Comparison of ENCODE assay signal across 1 cellular context in the genomic region with DNA sequence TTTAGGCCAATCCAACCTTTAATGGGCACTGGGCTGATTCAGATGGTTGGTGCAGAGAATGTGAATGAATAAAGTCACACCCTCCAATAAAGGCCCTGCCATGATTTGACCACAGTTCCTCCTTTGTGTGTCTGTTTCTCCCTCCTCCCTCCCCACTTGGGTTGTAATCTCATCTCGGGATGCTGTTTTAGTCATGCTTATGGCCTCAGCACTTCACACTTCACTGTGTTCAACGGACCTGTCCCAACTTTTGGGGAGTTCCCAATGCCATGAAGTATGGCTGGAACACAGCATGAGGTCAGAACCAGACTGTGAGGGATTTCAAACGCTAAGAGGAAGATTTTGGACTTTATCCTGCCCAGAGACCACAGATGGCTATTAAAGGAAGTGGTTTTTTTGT.
A peak's percentile ranks its signal among the peaks of the same experiment; 100 is the strongest.
TF ChIP-seq lines count a peak whose summit lies in the region.

No MANE protein-coding gene starts in this region.

TF ChIP-seq in HEK293, 187 proteins besides CTCF, POLR2A, EP300 and RAD21 (continued from another document):
- TF ChIP-seq, protein P1, sequence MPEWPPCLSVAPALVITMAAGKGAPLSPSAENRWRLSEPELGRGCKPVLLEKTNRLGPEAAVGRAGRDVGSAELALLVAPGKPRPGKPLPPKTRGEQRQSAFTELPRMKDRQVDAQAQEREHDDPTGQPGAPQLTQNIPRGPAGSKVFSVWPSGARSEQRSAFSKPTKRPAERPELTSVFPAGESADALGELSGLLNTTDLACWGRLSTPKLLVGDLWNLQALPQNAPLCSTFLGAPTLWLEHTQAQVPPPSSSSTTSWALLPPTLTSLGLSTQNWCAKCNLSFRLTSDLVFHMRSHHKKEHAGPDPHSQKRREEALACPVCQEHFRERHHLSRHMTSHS (tag by site-specific recombination; IDR thresholded peaks at IDR 0.05) = no peak
- peak; percentile 77 for TF ChIP-seq WT1 (tag by site-specific recombination; IDR thresholded peaks at IDR 0.05)
- peak; percentile 66 for TF ChIP-seq ZIC2 (tag by site-specific recombination; IDR thresholded peaks at IDR 0.05)
- TF ChIP-seq MZF1 (tag by site-specific recombination; IDR thresholded peaks at IDR 0.05; ENCODE audit: borderline replicate concordance) = no peak
- TF ChIP-seq ZNF341 (tag by site-specific recombination; IDR thresholded peaks at IDR 0.05; ENCODE audit: low read depth) = no peak
- TF ChIP-seq ZNF132 (tag by site-specific recombination; IDR thresholded peaks at IDR 0.05; ENCODE audit: borderline replicate concordance) = no peak
- no peak for TF ChIP-seq ZNF274 (IDR thresholded peaks at IDR 0.05; ENCODE audit: low read length)
- no peak for TF ChIP-seq ZNF274 (tag by site-specific recombination; IDR thresholded peaks at IDR 0.05; ENCODE audit: borderline replicate concordance)
- TF ChIP-seq, protein P2, sequence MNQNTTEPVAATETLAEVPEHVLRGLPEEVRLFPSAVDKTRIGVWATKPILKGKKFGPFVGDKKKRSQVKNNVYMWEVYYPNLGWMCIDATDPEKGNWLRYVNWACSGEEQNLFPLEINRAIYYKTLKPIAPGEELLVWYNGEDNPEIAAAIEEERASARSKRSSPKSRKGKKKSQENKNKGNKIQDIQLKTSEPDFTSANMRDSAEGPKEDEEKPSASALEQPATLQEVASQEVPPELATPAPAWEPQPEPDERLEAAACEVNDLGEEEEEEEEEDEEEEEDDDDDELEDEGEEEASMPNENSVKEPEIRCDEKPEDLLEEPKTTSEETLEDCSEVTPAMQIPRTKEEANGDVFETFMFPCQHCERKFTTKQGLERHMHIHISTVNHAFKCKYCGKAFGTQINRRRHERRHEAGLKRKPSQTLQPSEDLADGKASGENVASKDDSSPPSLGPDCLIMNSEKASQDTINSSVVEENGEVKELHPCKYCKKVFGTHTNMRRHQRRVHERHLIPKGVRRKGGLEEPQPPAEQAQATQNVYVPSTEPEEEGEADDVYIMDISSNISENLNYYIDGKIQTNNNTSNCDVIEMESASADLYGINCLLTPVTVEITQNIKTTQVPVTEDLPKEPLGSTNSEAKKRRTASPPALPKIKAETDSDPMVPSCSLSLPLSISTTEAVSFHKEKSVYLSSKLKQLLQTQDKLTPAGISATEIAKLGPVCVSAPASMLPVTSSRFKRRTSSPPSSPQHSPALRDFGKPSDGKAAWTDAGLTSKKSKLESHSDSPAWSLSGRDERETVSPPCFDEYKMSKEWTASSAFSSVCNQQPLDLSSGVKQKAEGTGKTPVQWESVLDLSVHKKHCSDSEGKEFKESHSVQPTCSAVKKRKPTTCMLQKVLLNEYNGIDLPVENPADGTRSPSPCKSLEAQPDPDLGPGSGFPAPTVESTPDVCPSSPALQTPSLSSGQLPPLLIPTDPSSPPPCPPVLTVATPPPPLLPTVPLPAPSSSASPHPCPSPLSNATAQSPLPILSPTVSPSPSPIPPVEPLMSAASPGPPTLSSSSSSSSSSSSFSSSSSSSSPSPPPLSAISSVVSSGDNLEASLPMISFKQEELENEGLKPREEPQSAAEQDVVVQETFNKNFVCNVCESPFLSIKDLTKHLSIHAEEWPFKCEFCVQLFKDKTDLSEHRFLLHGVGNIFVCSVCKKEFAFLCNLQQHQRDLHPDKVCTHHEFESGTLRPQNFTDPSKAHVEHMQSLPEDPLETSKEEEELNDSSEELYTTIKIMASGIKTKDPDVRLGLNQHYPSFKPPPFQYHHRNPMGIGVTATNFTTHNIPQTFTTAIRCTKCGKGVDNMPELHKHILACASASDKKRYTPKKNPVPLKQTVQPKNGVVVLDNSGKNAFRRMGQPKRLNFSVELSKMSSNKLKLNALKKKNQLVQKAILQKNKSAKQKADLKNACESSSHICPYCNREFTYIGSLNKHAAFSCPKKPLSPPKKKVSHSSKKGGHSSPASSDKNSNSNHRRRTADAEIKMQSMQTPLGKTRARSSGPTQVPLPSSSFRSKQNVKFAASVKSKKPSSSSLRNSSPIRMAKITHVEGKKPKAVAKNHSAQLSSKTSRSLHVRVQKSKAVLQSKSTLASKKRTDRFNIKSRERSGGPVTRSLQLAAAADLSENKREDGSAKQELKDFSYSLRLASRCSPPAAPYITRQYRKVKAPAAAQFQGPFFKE (tag by site-specific recombination; IDR thresholded peaks at IDR 0.05; ENCODE audit: borderline replicate concordance) = no peak
- TF ChIP-seq, protein P3, sequence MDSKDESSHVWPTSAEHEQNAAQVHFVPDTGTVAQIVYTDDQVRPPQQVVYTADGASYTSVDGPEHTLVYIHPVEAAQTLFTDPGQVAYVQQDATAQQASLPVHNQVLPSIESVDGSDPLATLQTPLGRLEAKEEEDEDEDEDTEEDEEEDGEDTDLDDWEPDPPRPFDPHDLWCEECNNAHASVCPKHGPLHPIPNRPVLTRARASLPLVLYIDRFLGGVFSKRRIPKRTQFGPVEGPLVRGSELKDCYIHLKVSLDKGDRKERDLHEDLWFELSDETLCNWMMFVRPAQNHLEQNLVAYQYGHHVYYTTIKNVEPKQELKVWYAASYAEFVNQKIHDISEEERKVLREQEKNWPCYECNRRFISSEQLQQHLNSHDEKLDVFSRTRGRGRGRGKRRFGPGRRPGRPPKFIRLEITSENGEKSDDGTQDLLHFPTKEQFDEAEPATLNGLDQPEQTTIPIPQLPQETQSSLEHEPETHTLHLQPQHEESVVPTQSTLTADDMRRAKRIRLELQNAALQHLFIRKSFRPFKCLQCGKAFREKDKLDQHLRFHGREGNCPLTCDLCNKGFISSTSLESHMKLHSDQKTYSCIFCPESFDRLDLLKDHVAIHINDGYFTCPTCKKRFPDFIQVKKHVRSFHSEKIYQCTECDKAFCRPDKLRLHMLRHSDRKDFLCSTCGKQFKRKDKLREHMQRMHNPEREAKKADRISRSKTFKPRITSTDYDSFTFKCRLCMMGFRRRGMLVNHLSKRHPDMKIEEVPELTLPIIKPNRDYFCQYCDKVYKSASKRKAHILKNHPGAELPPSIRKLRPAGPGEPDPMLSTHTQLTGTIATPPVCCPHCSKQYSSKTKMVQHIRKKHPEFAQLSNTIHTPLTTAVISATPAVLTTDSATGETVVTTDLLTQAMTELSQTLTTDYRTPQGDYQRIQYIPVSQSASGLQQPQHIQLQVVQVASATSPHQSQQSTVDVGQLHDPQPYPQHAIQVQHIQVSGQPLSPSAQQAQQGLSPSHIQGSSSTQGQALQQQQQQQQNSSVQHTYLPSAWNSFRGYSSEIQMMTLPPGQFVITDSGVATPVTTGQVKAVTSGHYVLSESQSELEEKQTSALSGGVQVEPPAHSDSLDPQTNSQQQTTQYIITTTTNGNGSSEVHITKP (tag by site-specific recombination; IDR thresholded peaks at IDR 0.05) = peak; percentile 56; the same call in 1 of the 2 replicates
- TF ChIP-seq EGR2 (tag by site-specific recombination; IDR thresholded peaks at IDR 0.05; ENCODE audit: low read depth) = no peak
- TF ChIP-seq ZNF423 (tag by site-specific recombination; IDR thresholded peaks at IDR 0.05) = no peak
- TF ChIP-seq, protein P4, sequence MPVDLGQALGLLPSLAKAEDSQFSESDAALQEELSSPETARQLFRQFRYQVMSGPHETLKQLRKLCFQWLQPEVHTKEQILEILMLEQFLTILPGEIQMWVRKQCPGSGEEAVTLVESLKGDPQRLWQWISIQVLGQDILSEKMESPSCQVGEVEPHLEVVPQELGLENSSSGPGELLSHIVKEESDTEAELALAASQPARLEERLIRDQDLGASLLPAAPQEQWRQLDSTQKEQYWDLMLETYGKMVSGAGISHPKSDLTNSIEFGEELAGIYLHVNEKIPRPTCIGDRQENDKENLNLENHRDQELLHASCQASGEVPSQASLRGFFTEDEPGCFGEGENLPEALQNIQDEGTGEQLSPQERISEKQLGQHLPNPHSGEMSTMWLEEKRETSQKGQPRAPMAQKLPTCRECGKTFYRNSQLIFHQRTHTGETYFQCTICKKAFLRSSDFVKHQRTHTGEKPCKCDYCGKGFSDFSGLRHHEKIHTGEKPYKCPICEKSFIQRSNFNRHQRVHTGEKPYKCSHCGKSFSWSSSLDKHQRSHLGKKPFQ (tag by site-specific recombination; IDR thresholded peaks at IDR 0.05) = peak; percentile 42; the same call in 1 of the 2 replicates
- no peak for TF ChIP-seq MYNN (tag by site-specific recombination; IDR thresholded peaks at IDR 0.05; ENCODE audit: borderline replicate concordance)
- TF ChIP-seq ZNF610 (tag by site-specific recombination; IDR thresholded peaks at IDR 0.05; ENCODE audit: borderline replicate concordance) = no peak
- TF ChIP-seq ZNF335 (tag by site-specific recombination; conservative IDR thresholded peaks at IDR 0.05) = no peak
- TF ChIP-seq, protein P5, sequence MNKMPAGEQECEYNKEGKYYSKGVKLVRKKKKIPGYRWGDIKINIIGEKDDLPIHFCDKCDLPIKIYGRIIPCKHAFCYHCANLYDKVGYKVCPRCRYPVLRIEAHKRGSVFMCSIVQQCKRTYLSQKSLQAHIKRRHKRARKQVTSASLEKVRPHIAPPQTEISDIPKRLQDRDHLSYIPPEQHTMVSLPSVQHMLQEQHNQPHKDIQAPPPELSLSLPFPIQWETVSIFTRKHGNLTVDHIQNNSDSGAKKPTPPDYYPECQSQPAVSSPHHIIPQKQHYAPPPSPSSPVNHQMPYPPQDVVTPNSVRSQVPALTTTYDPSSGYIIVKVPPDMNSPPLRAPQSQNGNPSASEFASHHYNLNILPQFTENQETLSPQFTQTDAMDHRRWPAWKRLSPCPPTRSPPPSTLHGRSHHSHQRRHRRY (tag by site-specific recombination; IDR thresholded peaks at IDR 0.05) = no peak
- TF ChIP-seq, protein P6, sequence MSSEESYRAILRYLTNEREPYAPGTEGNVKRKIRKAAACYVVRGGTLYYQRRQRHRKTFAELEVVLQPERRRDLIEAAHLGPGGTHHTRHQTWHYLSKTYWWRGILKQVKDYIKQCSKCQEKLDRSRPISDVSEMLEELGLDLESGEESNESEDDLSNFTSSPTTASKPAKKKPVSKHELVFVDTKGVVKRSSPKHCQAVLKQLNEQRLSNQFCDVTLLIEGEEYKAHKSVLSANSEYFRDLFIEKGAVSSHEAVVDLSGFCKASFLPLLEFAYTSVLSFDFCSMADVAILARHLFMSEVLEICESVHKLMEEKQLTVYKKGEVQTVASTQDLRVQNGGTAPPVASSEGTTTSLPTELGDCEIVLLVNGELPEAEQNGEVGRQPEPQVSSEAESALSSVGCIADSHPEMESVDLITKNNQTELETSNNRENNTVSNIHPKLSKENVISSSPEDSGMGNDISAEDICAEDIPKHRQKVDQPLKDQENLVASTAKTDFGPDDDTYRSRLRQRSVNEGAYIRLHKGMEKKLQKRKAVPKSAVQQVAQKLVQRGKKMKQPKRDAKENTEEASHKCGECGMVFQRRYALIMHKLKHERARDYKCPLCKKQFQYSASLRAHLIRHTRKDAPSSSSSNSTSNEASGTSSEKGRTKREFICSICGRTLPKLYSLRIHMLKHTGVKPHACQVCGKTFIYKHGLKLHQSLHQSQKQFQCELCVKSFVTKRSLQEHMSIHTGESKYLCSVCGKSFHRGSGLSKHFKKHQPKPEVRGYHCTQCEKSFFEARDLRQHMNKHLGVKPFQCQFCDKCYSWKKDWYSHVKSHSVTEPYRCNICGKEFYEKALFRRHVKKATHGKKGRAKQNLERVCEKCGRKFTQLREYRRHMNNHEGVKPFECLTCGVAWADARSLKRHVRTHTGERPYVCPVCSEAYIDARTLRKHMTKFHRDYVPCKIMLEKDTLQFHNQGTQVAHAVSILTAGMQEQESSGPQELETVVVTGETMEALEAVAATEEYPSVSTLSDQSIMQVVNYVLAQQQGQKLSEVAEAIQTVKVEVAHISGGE (tag by site-specific recombination; conservative IDR thresholded peaks at IDR 0.05; ENCODE audit: low read depth) = no peak
